10 cellular contexts compared by ENCODE assay signal in genomic region chr10:53025172-53025651, GRCh38.
DNase-seq lines count a peak whose midpoint lies in the region; ATAC-seq, FAIRE-seq and TF ChIP-seq lines count a peak whose summit lies in the region.
"Had no signal": no experiment of that assay in that cellular context is flagged by ENCODE, and none has a peak within 500 bp of the region (broad histone marks: within the 10 kb centered on the region; RNA-seq: fewer than 3 reads in every experiment).

No MANE protein-coding gene starts in this region.

- no TSS peak for BruUV-seq in OCI-LY7 (replicated peaks; lab: Mats Ljungman, UMichigan)

- peak; percentile 7 for DNase-seq in OCI-LY7 (ENCODE audit: low spot score)
- peak; percentile 26 for DNase-seq in fibroblast of peridontal ligament (ENCODE audit: extremely low read depth)
- DNase-seq in prostate gland (ENCODE audit: low spot score) = peak; percentile 16
- DNase-seq in globus pallidus (ENCODE audit: low spot score) = no peak
- DNase-seq in GM12891 (ENCODE audit: insufficient read length, low spot score) = no peak
- DNase-seq in effector memory CD8-positive, alpha-beta T cell = no peak
- DNase-seq in T-cell = no peak
- DNase-seq: NCI-H2107 had no signal

- no peaks in the 10 kb centered on the region for H3K36me3 Mint-ChIP-seq in effector memory CD8-positive, alpha-beta T cell (ENCODE audit: insufficient read depth)
- H3K36me3 Mint-ChIP-seq in T-cell = no peaks in the 10 kb centered on the region

- peaks cover 6 to 34% of the 10 kb centered on the region in 2 donors for H3K9me3 Mint-ChIP-seq in effector memory CD8-positive, alpha-beta T cell
- peaks cover 0 to 5% (median 0%) of the 10 kb centered on the region in 3 donors for H3K9me3 Mint-ChIP-seq in T-cell

- 9% methylated on average over 9 of the region's 9 CpGs for WGBS in prostate gland

- peaks cover 11% of the 10 kb centered on the region for H3K4me1 ChIP-seq in OCI-LY7 (ENCODE audit: insufficient read depth, low read length, poor library complexity, severe bottlenecking)
- H3K4me1 ChIP-seq in prostate gland (replicated peaks) = peaks cover 4% of the 10 kb centered on the region

- no peaks in the 10 kb centered on the region for H4K20me1 ChIP-seq in OCI-LY7 (ENCODE audit: insufficient read depth, low read length)

- FAIRE-seq in GM12891 (lab: Jason Lieb, UNC) = no peak

- TF ChIP-seq CTCF in OCI-LY7 (conservative IDR thresholded peaks at IDR 0.05; ENCODE audit: low read length) (no peak), prostate gland (IDR thresholded peaks at IDR 0.05) (no peak)

- no peaks in the 10 kb centered on the region for H3K9me2 ChIP-seq in OCI-LY7 (ENCODE audit: insufficient read depth, low read length)

- H3K27ac ChIP-seq in OCI-LY7 (ENCODE audit: low read depth, low read length, poor library complexity, severe bottlenecking) (no peak overlapping the region), prostate gland (peak overlapping the region in 1 of 2 donors; percentile 33)
- H3K27ac ChIP-seq: epithelial cell of prostate had no signal

- H3K27me3 ChIP-seq in prostate gland (replicated peaks; ENCODE audit: insufficient read depth) = no peaks in the 10 kb centered on the region

- CTCF ChIA-PET in OCI-LY7 (lab: Charles Lee; ENCODE audit: unreplicated experiment) (no interaction called here), T-cell (lab: Charles Lee) (no interaction called here)

- H3K9me3 ChIP-seq in OCI-LY7 (ENCODE audit: low read length) (no peaks in the 10 kb centered on the region), prostate gland (no peaks in the 10 kb centered on the region)

- H3K4me3 ChIP-seq in OCI-LY7 (ENCODE audit: low read depth, low read length, poor library complexity, severe bottlenecking) (peak overlapping the region; percentile 18), prostate gland (peak overlapping the region in 1 of 2 donors; percentile 26)

- H3K4me2 ChIP-seq in OCI-LY7 (ENCODE audit: low read length) = peak overlapping the region; percentile 31

- H2AFZ ChIP-seq in OCI-LY7 (ENCODE audit: low read length) = peak overlapping the region; percentile 49

- intact Hi-C loops in OCI-LY7 (cut with micrococcal nuclease; ENCODE audit: unreplicated experiment) = no loop called here
- intact Hi-C loops in prostate gland (cut with DNase I) = no loop called here

- H3K27ac Mint-ChIP-seq in effector memory CD8-positive, alpha-beta T cell = no peak overlapping the region
- no peak overlapping the region for H3K27ac Mint-ChIP-seq in T-cell

- POLR2A ChIA-PET in OCI-LY7 (lab: Charles Lee) (interaction anchor here (0.6 to 1.0 kb wide), 3 partner anchors 12 to 1130 kb away, joined by 3 read pairs; no protein-coding TSS in a partner anchor), T-cell (lab: Charles Lee) (no interaction called here)

- H3K27me3 Mint-ChIP-seq in effector memory CD8-positive, alpha-beta T cell = no peaks in the 10 kb centered on the region
- H3K27me3 Mint-ChIP-seq in T-cell = no peaks in the 10 kb centered on the region

- no peak overlapping the region for H3K4me3 Mint-ChIP-seq in effector memory CD8-positive, alpha-beta T cell
- no peak overlapping the region for H3K4me3 Mint-ChIP-seq in T-cell

- ATAC-seq in GM18498 (IDR thresholded peaks at IDR 0.05; ENCODE audit: unreplicated experiment) (peak; percentile 62), T-cell (replicated peaks in 1 of 4) (no peak)
- no peak for ATAC-seq in effector memory CD8-positive, alpha-beta T cell (replicated peaks)

- no peaks in the 10 kb centered on the region for H3K4me1 Mint-ChIP-seq in effector memory CD8-positive, alpha-beta T cell (ENCODE audit: low read depth in 2 of 2)
- no peaks in the 10 kb centered on the region for H3K4me1 Mint-ChIP-seq in T-cell

- no peak for TF ChIP-seq POLR2A in prostate gland (IDR thresholded peaks at IDR 0.05)
- no peak for TF ChIP-seq POLR2A in GM12891 (IDR thresholded peaks at IDR 0.05; ENCODE audit: low read depth, low read length)

- H3K79me2 ChIP-seq in OCI-LY7 (ENCODE audit: insufficient read depth, low read depth, low read length) = no peaks in the 10 kb centered on the region

- H3K36me3 ChIP-seq in OCI-LY7 (ENCODE audit: insufficient read depth, low read length) (no peaks in the 10 kb centered on the region), prostate gland (no peaks in the 10 kb centered on the region)

TF ChIP-seq in GM12891, 5 proteins besides CTCF, POLR2A, EP300 and RAD21:
- TF ChIP-seq POU2F2 (IDR thresholded peaks at IDR 0.05; ENCODE audit: low read depth, low read length) (no peak), POLR2AphosphoS5 (IDR thresholded peaks at IDR 0.05; ENCODE audit: low read depth, low read length) (no peak), TAF1 (IDR thresholded peaks at IDR 0.05; ENCODE audit: low read depth, low read length) (no peak), SPI1 (IDR thresholded peaks at IDR 0.05; ENCODE audit: low read depth, low read length) (no peak), PAX5 (IDR thresholded peaks at IDR 0.05; ENCODE audit: insufficient read depth, low read length, severe bottlenecking) (no peak)

Comparison
In these comparisons a context has a peak if more than half of its experiments do, and no peak if none do; other contexts are left out.
1. DNase-seq: peak in OCI-LY7 (single experiment), fibroblast of peridontal ligament (single experiment) and prostate gland (single experiment); none in globus pallidus (single experiment), GM12891 (single experiment), effector memory CD8-positive, alpha-beta T cell (0 of 3) and T-cell (0 of 34).